ENCODE assay signal across 11 cellular contexts in genomic region chr2:40240067-40240466, GRCh38.
DNase-seq lines count a peak whose midpoint lies in the region; ATAC-seq and TF ChIP-seq lines count a peak whose summit lies in the region.
"Had no signal": no experiment of that assay in that cellular context is flagged by ENCODE, and none has a peak within 500 bp of the region (broad histone marks: within the 10 kb centered on the region; RNA-seq: fewer than 3 reads in every experiment).

No MANE protein-coding gene starts in this region.

- H3K4me1 ChIP-seq in adrenal gland (replicated peaks in 1 of 2), result peaks cover 0 to 14% of the 10 kb centered on the region in 2 donors
- H3K4me1 ChIP-seq in right atrium auricular region, result peaks cover 0 to 33% of the 10 kb centered on the region in 2 donors
- peaks cover 6% of the 10 kb centered on the region for H3K4me1 ChIP-seq in stomach smooth muscle (ENCODE audit: control insufficient read depth, insufficient read depth, low read length)

- H3K36me3 ChIP-seq in adrenal gland (replicated peaks in 1 of 2), result no peaks in the 10 kb centered on the region
- H3K36me3 ChIP-seq in right atrium auricular region, result no peaks in the 10 kb centered on the region
- H3K36me3 ChIP-seq in stomach smooth muscle (ENCODE audit: control insufficient read depth in 2 of 2, insufficient read depth in 2 of 2, low read length in 2 of 2), result no peaks in the 10 kb centered on the region

- H3K27ac Mint-ChIP-seq in activated CD4-positive, alpha-beta T cell treated with anti-CD3 and anti-CD28 coated beads for 36 hours, result no peak overlapping the region
- H3K27ac Mint-ChIP-seq: stimulated activated naive CD8-positive, alpha-beta T cell treated with anti-CD3 and anti-CD28 coated beads, Interleukin-15, Interleukin-2, amounts not matched to agents 100 ng/mL and 50 ng/mL, for 24 hours had no signal

- no peak for TF ChIP-seq CTCF in adrenal gland (IDR thresholded peaks at IDR 0.05)
- no peak for TF ChIP-seq CTCF in right atrium auricular region (IDR thresholded peaks at IDR 0.05)

- H3K4me1 Mint-ChIP-seq in activated CD4-positive, alpha-beta T cell treated with anti-CD3 and anti-CD28 coated beads for 36 hours, result no peaks in the 10 kb centered on the region

- peaks cover 4% of the 10 kb centered on the region for H3K27me3 Mint-ChIP-seq in activated CD4-positive, alpha-beta T cell treated with anti-CD3 and anti-CD28 coated beads for 36 hours
- H3K27me3 Mint-ChIP-seq: stimulated activated naive CD8-positive, alpha-beta T cell treated with anti-CD3 and anti-CD28 coated beads, Interleukin-15, Interleukin-2, amounts not matched to agents 100 ng/mL and 50 ng/mL, for 24 hours had no signal

- intact Hi-C loops in adrenal gland (cut with DNase I), result loop anchor here in 1 of 2 donors (10.0 kb wide), 1 partner anchor 125 kb away; no protein-coding TSS in a partner anchor
- intact Hi-C loops in activated CD4-positive, alpha-beta T cell treated with anti-CD3 and anti-CD28 coated beads for 36 hours (cut with DNase I, micrococcal nuclease), result loop anchor here in 1 of 2 experiments (10.0 kb wide), 3 partner anchors 315 to 525 kb away; no protein-coding TSS in a partner anchor

- CTCF ChIA-PET in activated CD4-positive, alpha-beta T cell treated with anti-CD3 and anti-CD28 coated beads for 36 hours (lab: Charles Lee), result no interaction called here

- H3K27me3 ChIP-seq in adrenal gland (no peaks in the 10 kb centered on the region), right atrium auricular region (no peaks in the 10 kb centered on the region), stomach smooth muscle (ENCODE audit: control insufficient read depth in 1 of 2, insufficient read depth in 2 of 2, low read length in 2 of 2) (no peaks in the 10 kb centered on the region)

- no peak for TF ChIP-seq POLR2A in adrenal gland (IDR thresholded peaks at IDR 0.05)

- H3K4me3 Mint-ChIP-seq in activated CD4-positive, alpha-beta T cell treated with anti-CD3 and anti-CD28 coated beads for 36 hours, result no peak overlapping the region
- H3K4me3 Mint-ChIP-seq: stimulated activated naive CD8-positive, alpha-beta T cell treated with anti-CD3 and anti-CD28 coated beads, Interleukin-15, Interleukin-2, amounts not matched to agents 100 ng/mL and 50 ng/mL, for 24 hours had no signal

- H3K9me3 Mint-ChIP-seq in activated CD4-positive, alpha-beta T cell treated with anti-CD3 and anti-CD28 coated beads for 36 hours (ENCODE audit: low read depth), result no peaks in the 10 kb centered on the region

- POLR2A ChIA-PET in activated CD4-positive, alpha-beta T cell treated with anti-CD3 and anti-CD28 coated beads for 36 hours (lab: Charles Lee), result no interaction called here

- peak overlapping the region in 1 of 2 donors; percentile 19 for H3K9ac ChIP-seq in stomach smooth muscle (ENCODE audit: low read length in 2 of 2)
- H3K9ac ChIP-seq: KMS-11 had no signal

- DNase-seq in HT1080 (ENCODE audit: low read depth), result peak; percentile 54
- peak; percentile 59 to 93 (median 75) for DNase-seq in adrenal gland
- peak; percentile 89 for DNase-seq in right atrium auricular region (ENCODE audit: low spot score)
- DNase-seq in activated CD4-positive, alpha-beta T cell treated with anti-CD3 and anti-CD28 coated beads for 36 hours, result no peak
- DNase-seq in activated naive CD4-positive, alpha-beta T cell treated with Interleukin-2 at 50 U/mL for 16 hours, result no peak
- DNase-seq: mesendoderm had no signal

- H3K9me3 ChIP-seq in adrenal gland (replicated peaks in 1 of 3) (no peaks in the 10 kb centered on the region), right atrium auricular region (no peaks in the 10 kb centered on the region), stomach smooth muscle (ENCODE audit: control insufficient read depth in 2 of 2, low read length in 2 of 2) (no peaks in the 10 kb centered on the region)

- H3K27ac ChIP-seq in adrenal gland (no peak overlapping the region), right atrium auricular region (peak overlapping the region; percentile 15 to 17), stomach smooth muscle (ENCODE audit: low read length) (peak overlapping the region; percentile 64)
- H3K27ac ChIP-seq: KMS-11 had no signal

- no peak for ATAC-seq in HG03039 (IDR thresholded peaks at IDR 0.05; ENCODE audit: unreplicated experiment)
- no peak for ATAC-seq in GM18873 (IDR thresholded peaks at IDR 0.05; ENCODE audit: low FRiP score, unreplicated experiment)
- no peak for ATAC-seq in activated CD4-positive, alpha-beta T cell treated with anti-CD3 and anti-CD28 coated beads for 36 hours

- 17 to 34% (median 23%) methylated on average over 5 of the region's 5 CpGs for WGBS in adrenal gland, 4 donors

- H3K4me3 ChIP-seq in adrenal gland, result no peak overlapping the region
- H3K4me3 ChIP-seq in right atrium auricular region, result no peak overlapping the region
- no peak overlapping the region for H3K4me3 ChIP-seq in stomach smooth muscle (ENCODE audit: low read length in 2 of 2)

- no peaks in the 10 kb centered on the region for H3K36me3 Mint-ChIP-seq in activated CD4-positive, alpha-beta T cell treated with anti-CD3 and anti-CD28 coated beads for 36 hours (ENCODE audit: low read depth)

Comparison
In these comparisons a context has a peak if more than half of its experiments do, and no peak if none do; other contexts are left out.
1. DNase-seq: peak in HT1080 (single experiment), adrenal gland (7 of 7) and right atrium auricular region (single experiment); none in activated CD4-positive, alpha-beta T cell treated with anti-CD3 and anti-CD28 coated beads for 36 hours (single experiment) and activated naive CD4-positive, alpha-beta T cell treated with Interleukin-2 at 50 U/mL for 16 hours (single experiment).
2. H3K27ac ChIP-seq: peak in right atrium auricular region (2 of 2) and stomach smooth muscle (single experiment); none in adrenal gland (0 of 5).